Comparison of ENCODE assay signal across 26 cellular contexts in the genomic region with DNA sequence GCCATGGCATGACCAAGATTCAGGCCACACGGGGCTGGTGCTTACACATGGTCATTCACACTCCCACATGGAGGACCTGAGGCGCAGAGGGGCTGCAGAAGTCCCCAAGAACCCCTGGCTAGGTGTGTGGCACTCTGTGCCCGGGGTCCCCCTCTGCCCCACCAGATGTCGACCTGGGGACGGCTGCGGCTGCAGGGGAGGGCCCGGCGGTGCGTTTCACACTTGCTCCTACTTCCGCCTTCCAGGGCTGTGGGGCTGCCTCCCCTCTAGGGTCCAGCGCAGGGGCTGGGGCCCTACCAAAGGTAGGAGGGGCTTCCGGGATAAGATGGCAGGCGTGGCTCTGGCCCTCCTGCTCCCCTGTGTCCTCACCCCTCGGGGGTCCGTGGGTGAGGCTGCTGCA.
DNase-seq lines count a peak whose midpoint lies in the region; ATAC-seq and TF ChIP-seq lines count a peak whose summit lies in the region.
"Had no signal": no experiment of that assay in that cellular context is flagged by ENCODE, and none has a peak within 500 bp of the region (broad histone marks: within the 10 kb centered on the region; RNA-seq: fewer than 3 reads in every experiment).

No MANE protein-coding gene starts in this region.

- TF ChIP-seq CTCF in sigmoid colon (IDR thresholded peaks at IDR 0.05) (no peak), esophagus muscularis mucosa (IDR thresholded peaks at IDR 0.05) (no peak), GM10248 (IDR thresholded peaks at IDR 0.05; ENCODE audit: control extremely low read depth, extremely low read depth, low read depth, missing control alignments) (no peak)

- H3K36me3 Mint-ChIP-seq in activated T-cell treated with anti-CD3 and anti-CD28 coated beads, Interleukin-2, amount 50 U/mL, for 72 hours (ENCODE audit: insufficient read depth in 2 of 2): no peaks in the 10 kb centered on the region
- peaks cover 2% of the 10 kb centered on the region for H3K36me3 Mint-ChIP-seq in IgD-negative memory B cell

- CTCF ChIA-PET in GM10248 (lab: Yijun Ruan, JAX): no interaction called here

- 47 to 51% methylated on average over 15 of the region's 15 CpGs for WGBS in sigmoid colon, 2 donors
- WGBS in esophagus muscularis mucosa: 62% methylated on average over 15 of the region's 15 CpGs

- TF ChIP-seq POLR2A in sigmoid colon (IDR thresholded peaks at IDR 0.05) (no peak), esophagus muscularis mucosa (IDR thresholded peaks at IDR 0.05; ENCODE audit: low read depth) (no peak)

- H3K27ac Mint-ChIP-seq in activated T-cell treated with anti-CD3 and anti-CD28 coated beads, Interleukin-2, amount 50 U/mL, for 72 hours: no peak overlapping the region
- no peak overlapping the region for H3K27ac Mint-ChIP-seq in IgD-negative memory B cell
- H3K27ac Mint-ChIP-seq: activated T-cell treated with anti-CD3 and anti-CD28 coated beads, Interleukin-2, amount 50 U/mL, for 24 hours had no signal

- H3K4me3 ChIP-seq in sigmoid colon (no peak overlapping the region), esophagus muscularis mucosa (no peak overlapping the region)
- H3K4me3 ChIP-seq: A549, lower lobe of right lung, upper lobe of right lung had no signal

- no peak for DNase-seq in activated T-cell treated with anti-CD3 and anti-CD28 coated beads, Interleukin-2, amount 50 U/mL, for 72 hours
- DNase-seq in activated T-cell treated with anti-CD3 and anti-CD28 coated beads, Interleukin-2, amount 50 U/mL, for 1 hour: no peak
- DNase-seq in germinal center (ENCODE audit: low spot score): peak; percentile 27
- DNase-seq in sigmoid colon: no peak
- DNase-seq in nucleus accumbens (lab: John Stamatoyannopoulos, UW): no peak
- DNase-seq in esophagus muscularis mucosa (ENCODE audit: extremely low spot score): no peak
- no peak for DNase-seq in GM10248 (ENCODE audit: extremely low spot score)
- DNase-seq: activated CD4-positive, alpha-beta T cell treated with anti-CD3 and anti-CD28 coated beads, Interleukin-2, amount 50 U/mL, for 48 hours; activated CD4-positive, CD25-positive, alpha-beta regulatory T cell; activated naive CD4-positive, alpha-beta T cell treated with Interleukin-2 at 50 U/mL for 16 hours; activated T-cell treated with anti-CD3 and anti-CD28 coated beads, Interleukin-2, amount 50 U/mL, for 24 hours; aorta; Calu3; EL; GOT3; hippocampal formation; lower lobe of right lung; NCI-H1436 treated with DMSO at 0.1 percent for 48 hours; NCI-H510A treated with DMSO at 0.1 percent for 48 hours; retina; stimulated activated CD8-positive, alpha-beta memory T cell treated with anti-CD3 and anti-CD28 coated beads, Interleukin-4, amount 100 ng/mL, for 48 hours; substantia nigra; upper lobe of right lung had no signal

- POLR2A ChIA-PET in GM10248 (lab: Yijun Ruan, JAX): no interaction called here

- H3K4me1 ChIP-seq in sigmoid colon: peaks cover 0 to 78% (median 70%) of the 10 kb centered on the region in 4 donors
- H3K4me1 ChIP-seq in esophagus muscularis mucosa: peaks cover 44 to 96% (median 70%) of the 10 kb centered on the region in 4 donors
- H3K4me1 ChIP-seq: lower lobe of right lung, upper lobe of right lung had no signal

- peak; percentile 22 to 35 for ATAC-seq in activated T-cell treated with anti-CD3 and anti-CD28 coated beads, Interleukin-2, amount 50 U/mL, for 72 hours (replicated peaks in 1 of 2)
- ATAC-seq: A549, HepG2, lower lobe of right lung, upper lobe of right lung had no signal

- no peaks in the 10 kb centered on the region for H3K9me3 ChIP-seq in sigmoid colon
- H3K9me3 ChIP-seq in esophagus muscularis mucosa: no peaks in the 10 kb centered on the region
- H3K9me3 ChIP-seq: A549, lower lobe of right lung, upper lobe of right lung had no signal

- peaks cover 6% of the 10 kb centered on the region for H3K27me3 Mint-ChIP-seq in activated T-cell treated with anti-CD3 and anti-CD28 coated beads, Interleukin-2, amount 50 U/mL, for 72 hours (ENCODE audit: low read depth)
- H3K27me3 Mint-ChIP-seq in IgD-negative memory B cell: peaks cover 5% of the 10 kb centered on the region

- H3K27ac ChIP-seq in sigmoid colon (peak overlapping the region in 3 of 4 donors; percentile 56 to 97 (median 95)), esophagus muscularis mucosa (replicated peaks in 1 of 4) (peak overlapping the region in 2 of 4 donors; percentile 36 to 89)
- H3K27ac ChIP-seq: A549, lower lobe of right lung, upper lobe of right lung had no signal

- H3K27me3 ChIP-seq in sigmoid colon (no peaks in the 10 kb centered on the region), esophagus muscularis mucosa (peaks cover 0 to 30% (median 0%) of the 10 kb centered on the region in 4 donors)

- intact Hi-C loops in sigmoid colon (cut with DNase I) (no loop called here), esophagus muscularis mucosa (cut with DNase I) (no loop called here)

- no peak for TF ChIP-seq EP300 in sigmoid colon (IDR thresholded peaks at IDR 0.05)
- TF ChIP-seq EP300 in esophagus muscularis mucosa (IDR thresholded peaks at IDR 0.05): no peak

- H3K9me3 Mint-ChIP-seq in activated T-cell treated with anti-CD3 and anti-CD28 coated beads, Interleukin-2, amount 50 U/mL, for 72 hours: no peaks in the 10 kb centered on the region
- no peaks in the 10 kb centered on the region for H3K9me3 Mint-ChIP-seq in IgD-negative memory B cell
- H3K9me3 Mint-ChIP-seq: activated T-cell treated with anti-CD3 and anti-CD28 coated beads, Interleukin-2, amount 50 U/mL, for 24 hours had no signal

- peaks cover 6% of the 10 kb centered on the region for H3K4me1 Mint-ChIP-seq in activated T-cell treated with anti-CD3 and anti-CD28 coated beads, Interleukin-2, amount 50 U/mL, for 72 hours (ENCODE audit: low read depth)
- H3K4me1 Mint-ChIP-seq in IgD-negative memory B cell: peaks cover 0 to 5% (median 4%) of the 10 kb centered on the region in 3 donors

- H3K36me3 ChIP-seq in sigmoid colon: peaks cover 0 to 7% (median 2%) of the 10 kb centered on the region in 4 donors
- peaks cover 0 to 25% (median 11%) of the 10 kb centered on the region in 4 donors for H3K36me3 ChIP-seq in esophagus muscularis mucosa
- H3K36me3 ChIP-seq: lower lobe of right lung, upper lobe of right lung had no signal

- H3K4me3 Mint-ChIP-seq in activated T-cell treated with anti-CD3 and anti-CD28 coated beads, Interleukin-2, amount 50 U/mL, for 72 hours: no peak overlapping the region
- peak overlapping the region in 3 of 4 donors; percentile 52 to 80 (median 75) for H3K4me3 Mint-ChIP-seq in IgD-negative memory B cell
- H3K4me3 Mint-ChIP-seq: activated T-cell treated with anti-CD3 and anti-CD28 coated beads, Interleukin-2, amount 50 U/mL, for 24 hours had no signal

Comparison
In these comparisons a context has a peak if more than half of its experiments do, and no peak if none do; other contexts are left out.
1. H3K4me3 Mint-ChIP-seq: peak in IgD-negative memory B cell (3 of 4); none in activated T-cell treated with anti-CD3 and anti-CD28 coated beads, Interleukin-2, amount 50 U/mL, for 72 hours (0 of 2).